ENCODE assay signal across 29 cellular contexts in the genomic region with DNA sequence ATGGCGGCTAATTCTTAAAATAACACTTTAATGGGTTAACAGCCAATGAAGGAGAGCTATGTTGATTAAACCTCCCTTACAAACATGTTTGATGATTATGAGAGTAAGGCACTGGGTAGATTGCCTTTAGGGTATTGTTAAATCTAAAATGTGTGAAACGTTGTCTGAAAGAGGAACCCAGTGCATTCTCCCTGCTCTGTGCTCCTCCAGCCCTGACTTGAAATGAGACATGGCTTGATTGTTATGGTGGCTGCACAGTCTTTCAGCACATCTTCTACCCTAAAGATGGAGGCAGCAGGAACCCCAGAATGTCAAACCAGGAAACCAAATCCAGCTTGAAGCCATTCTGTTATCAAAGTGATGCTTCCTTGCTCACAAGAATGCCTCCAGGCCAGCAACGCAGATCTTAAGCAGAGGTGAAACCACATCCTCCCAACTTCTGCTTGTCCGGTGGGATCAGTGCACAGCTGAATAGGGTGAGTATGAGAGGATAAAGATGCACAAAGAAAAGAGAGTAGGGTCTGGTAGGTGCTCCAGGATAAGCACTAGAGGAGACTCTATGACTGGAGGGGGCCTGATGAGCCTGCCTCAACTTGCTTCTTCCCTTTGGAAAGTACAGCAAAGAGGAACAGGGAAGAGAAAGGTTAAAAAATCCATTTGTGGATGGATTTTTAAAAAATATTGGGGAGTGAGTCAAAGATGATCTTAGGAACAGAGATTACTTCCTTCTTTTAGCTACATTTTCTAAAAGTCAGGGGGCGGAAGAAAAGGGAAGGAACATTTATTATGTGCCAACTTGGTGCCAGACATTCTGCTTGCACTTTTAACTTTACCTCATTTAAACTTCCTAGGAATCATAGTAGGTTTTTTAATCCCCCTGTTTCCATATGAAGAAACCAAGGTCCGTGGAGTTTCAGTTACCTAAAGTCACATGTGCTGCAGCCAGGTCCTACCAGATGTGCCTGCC.
A peak's percentile ranks its signal among the peaks of the same experiment; 100 is the strongest.
DNase-seq lines count a peak whose midpoint lies in the region; ATAC-seq and TF ChIP-seq lines count a peak whose summit lies in the region.
"Had no signal": no experiment of that assay in that cellular context is flagged by ENCODE, and none has a peak within 500 bp of the region (broad histone marks: within the 10 kb centered on the region; RNA-seq: fewer than 3 reads in every experiment).

No MANE protein-coding gene starts in this region.

- ATAC-seq in naive B cell (ENCODE audit: low read depth in 2 of 2): peak; percentile 67 to 71
- ATAC-seq in activated T-cell treated with anti-CD3 and anti-CD28 coated beads, Interleukin-2, amount 50 U/mL, for 4 hours: no peak

- H3K4me1 Mint-ChIP-seq in naive B cell: peaks cover 34 to 47% (median 41%) of the 10 kb centered on the region in 3 donors
- peaks cover 2% of the 10 kb centered on the region for H3K4me1 Mint-ChIP-seq in activated T-cell treated with anti-CD3 and anti-CD28 coated beads, Interleukin-2, amount 50 U/mL, for 4 hours (ENCODE audit: low read depth)

- H3K27me3 ChIP-seq in mammary epithelial cell (ENCODE audit: insufficient read depth, low read length) (no peaks in the 10 kb centered on the region), breast epithelium (no peaks in the 10 kb centered on the region), OCI-LY3 (ENCODE audit: low read depth, low read length) (no peaks in the 10 kb centered on the region), left ventricle myocardium inferior (ENCODE audit: low read depth) (no peaks in the 10 kb centered on the region)
- H3K27me3 ChIP-seq: esophagus muscularis mucosa, hepatocyte, upper lobe of left lung had no signal

- H3K27me3 Mint-ChIP-seq in naive B cell: no peaks in the 10 kb centered on the region
- no peaks in the 10 kb centered on the region for H3K27me3 Mint-ChIP-seq in activated T-cell treated with anti-CD3 and anti-CD28 coated beads, Interleukin-2, amount 50 U/mL, for 4 hours (ENCODE audit: low read depth)
- H3K27me3 Mint-ChIP-seq: activated naive CD8-positive, alpha-beta T cell treated with anti-CD3 and anti-CD28 coated beads, Interleukin-2, amount 10 ng/mL, durations not matched to agents 7 days and 5 days; CD4-positive, alpha-beta T cell had no signal

- H3K27ac ChIP-seq in mammary epithelial cell (ENCODE audit: insufficient read depth, low read depth, low read length) (no peak overlapping the region), breast epithelium (no peak overlapping the region), OCI-LY3 (ENCODE audit: low read length) (peak overlapping the region; percentile 84), left ventricle myocardium inferior (replicated peaks) (no peak overlapping the region)
- H3K27ac ChIP-seq: 22Rv1, esophagus muscularis mucosa, hepatocyte, upper lobe of left lung had no signal

- H3K4me2 ChIP-seq in mammary epithelial cell (ENCODE audit: insufficient read depth, low read depth, low read length): no peak overlapping the region
- H3K4me2 ChIP-seq in OCI-LY3 (ENCODE audit: low read length): peak overlapping the region; percentile 54
- H3K4me2 ChIP-seq: hepatocyte, SK-N-SH had no signal

- intact Hi-C loops in mammary epithelial cell (cut with micrococcal nuclease): no loop called here
- intact Hi-C loops in breast epithelium (cut with DNase I; ENCODE audit: low total_unique reads): no loop called here
- intact Hi-C loops in left ventricle myocardium inferior (cut with micrococcal nuclease): no loop called here

- H3K79me2 ChIP-seq in mammary epithelial cell (ENCODE audit: insufficient read depth, low read length) (no peaks in the 10 kb centered on the region), OCI-LY3 (ENCODE audit: low read length) (no peaks in the 10 kb centered on the region)
- H3K79me2 ChIP-seq: hepatocyte had no signal

- H3K27ac Mint-ChIP-seq in naive B cell: peak overlapping the region in 4 of 6 donors; percentile 7 to 84 (median 30)
- H3K27ac Mint-ChIP-seq: activated naive CD8-positive, alpha-beta T cell treated with anti-CD3 and anti-CD28 coated beads, Interleukin-2, amount 10 ng/mL, durations not matched to agents 7 days and 5 days; CD4-positive, alpha-beta T cell had no signal

- WGBS in mammary epithelial cell (ENCODE audit: low coverage, missing lambda C conversion rate): 58% methylated on average over 6 of the region's 6 CpGs

- H3K36me3 Mint-ChIP-seq in naive B cell: no peaks in the 10 kb centered on the region
- H3K36me3 Mint-ChIP-seq in activated T-cell treated with anti-CD3 and anti-CD28 coated beads, Interleukin-2, amount 50 U/mL, for 4 hours (ENCODE audit: insufficient read depth): no peaks in the 10 kb centered on the region
- H3K36me3 Mint-ChIP-seq: activated naive CD8-positive, alpha-beta T cell treated with anti-CD3 and anti-CD28 coated beads, Interleukin-2, amount 10 ng/mL, durations not matched to agents 7 days and 5 days had no signal

- H3K9ac ChIP-seq in mammary epithelial cell (ENCODE audit: insufficient read depth, low read length) (no peak overlapping the region), OCI-LY3 (ENCODE audit: low read length) (peak overlapping the region; percentile 61)
- H3K9ac ChIP-seq: SK-N-SH had no signal

- H3K4me3 ChIP-seq in mammary epithelial cell (replicated peaks in 1 of 3; ENCODE audit: insufficient read depth in 1 of 3, low read depth in 2 of 3, low read length in 3 of 3) (no peak overlapping the region), breast epithelium (no peak overlapping the region), OCI-LY3 (ENCODE audit: low read length) (peak overlapping the region; percentile 16; the same call in 1 of the 2 replicates), left ventricle myocardium inferior (no peak overlapping the region)
- H3K4me3 ChIP-seq: esophagus muscularis mucosa, hepatocyte, upper lobe of left lung had no signal

- BruUV-seq in mammary epithelial cell (replicated peaks; lab: Mats Ljungman, UMichigan): no TSS peak

- TF ChIP-seq CTCF in mammary epithelial cell (conservative IDR thresholded peaks at IDR 0.05 in 1 of 2, IDR thresholded peaks at IDR 0.05 in 1 of 2; ENCODE audit: extremely low read depth in 1 of 2, insufficient read depth in 1 of 2, low read depth in 1 of 2, low read length in 2 of 2) (no peak), breast epithelium (IDR thresholded peaks at IDR 0.05) (no peak), OCI-LY3 (IDR thresholded peaks at IDR 0.05; ENCODE audit: low read depth, low read length) (no peak), left ventricle myocardium inferior (IDR thresholded peaks at IDR 0.05; ENCODE audit: borderline replicate concordance) (no peak)

- dilution Hi-C loops in mammary epithelial cell (cut with HindIII; ENCODE audit: low sequenced_read_pairs): no loop called here

- peak overlapping the region in 7 of 8 donors; percentile 20 to 82 (median 64) for H3K4me3 Mint-ChIP-seq in naive B cell
- no peak overlapping the region for H3K4me3 Mint-ChIP-seq in activated T-cell treated with anti-CD3 and anti-CD28 coated beads, Interleukin-2, amount 50 U/mL, for 4 hours
- H3K4me3 Mint-ChIP-seq: activated naive CD8-positive, alpha-beta T cell treated with anti-CD3 and anti-CD28 coated beads, Interleukin-2, amount 10 ng/mL, durations not matched to agents 7 days and 5 days; CD4-positive, alpha-beta T cell had no signal

- H3K9me3 ChIP-seq in mammary epithelial cell (replicated peaks; ENCODE audit: insufficient read depth, low read length): no peaks in the 10 kb centered on the region
- H3K9me3 ChIP-seq in breast epithelium: no peaks in the 10 kb centered on the region
- no peaks in the 10 kb centered on the region for H3K9me3 ChIP-seq in OCI-LY3 (ENCODE audit: insufficient read depth, low read length)
- no peaks in the 10 kb centered on the region for H3K9me3 ChIP-seq in left ventricle myocardium inferior (replicated peaks)
- H3K9me3 ChIP-seq: esophagus muscularis mucosa, SK-N-SH, upper lobe of left lung had no signal

- peak overlapping the region; percentile 31 for H2AFZ ChIP-seq in mammary epithelial cell (ENCODE audit: low read depth, low read length)
- H2AFZ ChIP-seq in OCI-LY3 (ENCODE audit: low read depth, low read length): peak overlapping the region; percentile 63
- H2AFZ ChIP-seq: hepatocyte had no signal

- CTCF ChIA-PET in mammary epithelial cell (lab: Charles Lee; ENCODE audit: low non-redundant PET): no interaction called here

- H4K20me1 ChIP-seq in mammary epithelial cell (ENCODE audit: insufficient read depth, low read length): no peaks in the 10 kb centered on the region
- no peaks in the 10 kb centered on the region for H4K20me1 ChIP-seq in OCI-LY3 (ENCODE audit: insufficient read depth, low read length)

- H3K4me1 ChIP-seq in mammary epithelial cell (ENCODE audit: insufficient read depth, low read length) (no peaks in the 10 kb centered on the region), breast epithelium (no peaks in the 10 kb centered on the region), OCI-LY3 (ENCODE audit: low read length) (peaks cover 91% of the 10 kb centered on the region), left ventricle myocardium inferior (peaks cover 13% of the 10 kb centered on the region)
- H3K4me1 ChIP-seq: upper lobe of left lung had no signal

- in situ Hi-C loops in mammary epithelial cell (cut with MboI; ENCODE audit: low sequenced_read_pairs in 2 of 2): no loop called here

- no peak for DNase-seq in mammary epithelial cell
- DNase-seq in breast epithelium (ENCODE audit: low spot score in 2 of 2): no peak
- DNase-seq in naive B cell: peak; percentile 25
- DNase-seq in activated T-cell treated with anti-CD3 and anti-CD28 coated beads, Interleukin-2, amount 50 U/mL, for 4 hours: no peak
- no peak for DNase-seq in NCI-H146 treated with DMSO at 0.1 percent for 48 hours (lab: John Stamatoyannopoulos, UW; ENCODE audit: unreplicated experiment)
- no peak for DNase-seq in NAMALWA (ENCODE audit: low spot score)
- DNase-seq in left ventricle myocardium inferior: no peak
- DNase-seq: activated CD4-positive, alpha-beta T cell treated with anti-CD3 and anti-CD28 coated beads for 4 hours; activated CD8-positive, alpha-beta memory T cell treated with anti-CD3 and anti-CD28 coated beads for 24 hours; activated gamma-delta T cell; activated naive CD8-positive, alpha-beta T cell treated with anti-CD3 and anti-CD28 coated beads, Interleukin-2, amount 10 ng/mL, durations not matched to agents 7 days and 5 days; CD4-positive, alpha-beta T cell; central memory CD4-positive, alpha-beta T cell; dermis blood vessel endothelial cell; foreskin melanocyte; NCI-H1105; NCI-H2081; NCI-H345; NCI-H748 treated with DMSO at 0.1 percent for 48 hours; SK-N-SH; small intestine; stimulated activated CD4-positive, alpha-beta T cell treated with anti-CD3 and anti-CD28 coated beads, Interleukin-1b, Interleukin-23, amount 100 ng/mL, for 48 hours; substantia nigra; T-helper 2 cell; upper lobe of left lung had no signal

- H3K9me3 Mint-ChIP-seq in naive B cell: no peaks in the 10 kb centered on the region
- H3K9me3 Mint-ChIP-seq in activated T-cell treated with anti-CD3 and anti-CD28 coated beads, Interleukin-2, amount 50 U/mL, for 4 hours: peaks cover 5% of the 10 kb centered on the region
- H3K9me3 Mint-ChIP-seq: activated naive CD8-positive, alpha-beta T cell treated with anti-CD3 and anti-CD28 coated beads, Interleukin-2, amount 10 ng/mL, durations not matched to agents 7 days and 5 days; CD4-positive, alpha-beta T cell had no signal

- H3K36me3 ChIP-seq in mammary epithelial cell (ENCODE audit: insufficient read depth, low read length): no peaks in the 10 kb centered on the region
- H3K36me3 ChIP-seq in breast epithelium: no peaks in the 10 kb centered on the region
- H3K36me3 ChIP-seq in OCI-LY3 (replicated peaks; ENCODE audit: low read depth, low read length): peaks cover 6% of the 10 kb centered on the region
- no peaks in the 10 kb centered on the region for H3K36me3 ChIP-seq in left ventricle myocardium inferior
- H3K36me3 ChIP-seq: esophagus muscularis mucosa, upper lobe of left lung had no signal

- no peak for TF ChIP-seq POLR2A in breast epithelium (IDR thresholded peaks at IDR 0.05)

Comparison
In these comparisons a context has a peak if more than half of its experiments do, and no peak if none do; other contexts are left out.
1. ATAC-seq: peak in naive B cell (2 of 2); none in activated T-cell treated with anti-CD3 and anti-CD28 coated beads, Interleukin-2, amount 50 U/mL, for 4 hours (0 of 2).